ENCODE assay signal across 12 cellular contexts in genomic region chr15:71201471-71201870, GRCh38.
DNase-seq lines count a peak whose midpoint lies in the region; ATAC-seq and TF ChIP-seq lines count a peak whose summit lies in the region.
"Had no signal": no experiment of that assay in that cellular context is flagged by ENCODE, and none has a peak within 500 bp of the region (broad histone marks: within the 10 kb centered on the region; RNA-seq: fewer than 3 reads in every experiment).

No MANE protein-coding gene starts in this region.

- H3K27ac ChIP-seq in left ventricle myocardium inferior (replicated peaks) = peak overlapping the region; percentile 45
- H3K27ac ChIP-seq in effector memory CD4-positive, alpha-beta T cell (ENCODE audit: insufficient read depth, low read length, poor library complexity, severe bottlenecking) = no peak overlapping the region
- H3K27ac ChIP-seq: PC-9, tibial nerve had no signal

- peaks cover 68% of the 10 kb centered on the region for H3K4me1 Mint-ChIP-seq in brain
- H3K4me1 Mint-ChIP-seq: activated naive CD8-positive, alpha-beta T cell treated with anti-CD3 and anti-CD28 coated beads, Interleukin-2, amount 10 ng/mL, durations not matched to agents 7 days and 5 days had no signal

- intact Hi-C loops in left ventricle myocardium inferior (cut with micrococcal nuclease) = no loop called here
- intact Hi-C loops in left cardiac atrium (cut with DNase I) = no loop called here

- H3K27me3 ChIP-seq in left ventricle myocardium inferior (ENCODE audit: low read depth) = no peaks in the 10 kb centered on the region
- no peaks in the 10 kb centered on the region for H3K27me3 ChIP-seq in effector memory CD4-positive, alpha-beta T cell (replicated peaks; ENCODE audit: control insufficient read depth, insufficient read depth, low read length, poor library complexity, severe bottlenecking)
- H3K27me3 ChIP-seq: tibial nerve had no signal

- ATAC-seq in left cardiac atrium (no peak), esophagus mucosa (no peak)

- peak overlapping the region in 4 of 5 experiments; percentile 0 to 69 (median 22) for H3K27ac Mint-ChIP-seq in brain
- H3K27ac Mint-ChIP-seq: activated naive CD8-positive, alpha-beta T cell treated with anti-CD3 and anti-CD28 coated beads, Interleukin-2, amount 10 ng/mL, durations not matched to agents 7 days and 5 days had no signal

- no peak overlapping the region for H3K4me3 ChIP-seq in left ventricle myocardium inferior
- no peak overlapping the region for H3K4me3 ChIP-seq in effector memory CD4-positive, alpha-beta T cell (ENCODE audit: insufficient read depth, low read depth, low read length, poor library complexity, severe bottlenecking)
- H3K4me3 ChIP-seq: PC-9, tibial nerve had no signal

- no peaks in the 10 kb centered on the region for H3K9me3 ChIP-seq in left ventricle myocardium inferior (replicated peaks)
- no peaks in the 10 kb centered on the region for H3K9me3 ChIP-seq in effector memory CD4-positive, alpha-beta T cell (ENCODE audit: control insufficient read depth, low read length)
- H3K9me3 ChIP-seq: tibial nerve had no signal

- no peak for TF ChIP-seq CTCF in left ventricle myocardium inferior (IDR thresholded peaks at IDR 0.05; ENCODE audit: borderline replicate concordance)
- no peak for TF ChIP-seq CTCF in brain (conservative IDR thresholded peaks at IDR 0.05)

- H3K36me3 Mint-ChIP-seq in brain = no peaks in the 10 kb centered on the region
- H3K36me3 Mint-ChIP-seq: activated naive CD8-positive, alpha-beta T cell treated with anti-CD3 and anti-CD28 coated beads, Interleukin-2, amount 10 ng/mL, durations not matched to agents 7 days and 5 days had no signal

- H3K4me1 ChIP-seq in left ventricle myocardium inferior = peaks cover 64% of the 10 kb centered on the region
- H3K4me1 ChIP-seq in effector memory CD4-positive, alpha-beta T cell (ENCODE audit: control insufficient read depth, insufficient read depth, low read length, poor library complexity, severe bottlenecking) = no peaks in the 10 kb centered on the region
- H3K4me1 ChIP-seq: tibial nerve had no signal

- DNase-seq in left ventricle myocardium inferior (no peak), left cardiac atrium (no peak), NCI-H2227 treated with DMSO at 0.1 percent for 48 hours (lab: John Stamatoyannopoulos, UW) (peak; percentile 5), activated gamma-delta T cell treated with Interleukin-2 at 50 U/mL for 16 hours (no peak)
- no peak for DNase-seq in effector memory CD4-positive, alpha-beta T cell
- no peak for DNase-seq in activated naive CD4-positive, alpha-beta T cell treated with Interleukin-2 at 50 U/mL for 16 hours
- DNase-seq: activated CD8-positive, alpha-beta memory T cell treated with anti-CD3 and anti-CD28 coated beads for 24 hours; activated naive CD8-positive, alpha-beta T cell treated with anti-CD3 and anti-CD28 coated beads, Interleukin-2, amount 10 ng/mL, durations not matched to agents 7 days and 5 days; PC-9 had no signal

- H3K9me3 Mint-ChIP-seq in brain = no peaks in the 10 kb centered on the region
- H3K9me3 Mint-ChIP-seq: activated naive CD8-positive, alpha-beta T cell treated with anti-CD3 and anti-CD28 coated beads, Interleukin-2, amount 10 ng/mL, durations not matched to agents 7 days and 5 days had no signal

- H3K36me3 ChIP-seq in left ventricle myocardium inferior = no peaks in the 10 kb centered on the region
- H3K36me3 ChIP-seq in effector memory CD4-positive, alpha-beta T cell (ENCODE audit: control insufficient read depth, insufficient read depth, low read length) = no peaks in the 10 kb centered on the region
- H3K36me3 ChIP-seq: tibial nerve had no signal

- H3K4me3 Mint-ChIP-seq in brain = no peak overlapping the region
- H3K4me3 Mint-ChIP-seq: activated naive CD8-positive, alpha-beta T cell treated with anti-CD3 and anti-CD28 coated beads, Interleukin-2, amount 10 ng/mL, durations not matched to agents 7 days and 5 days had no signal

- no peaks in the 10 kb centered on the region for H3K27me3 Mint-ChIP-seq in brain
- H3K27me3 Mint-ChIP-seq: activated naive CD8-positive, alpha-beta T cell treated with anti-CD3 and anti-CD28 coated beads, Interleukin-2, amount 10 ng/mL, durations not matched to agents 7 days and 5 days had no signal
